Comparison of ENCODE assay signal across 20 cellular contexts in genomic region chr20:1215386-1216170, GRCh38. TPM values are rescaled to one million over a fixed set of nuclear protein-coding genes. Genes with fewer than 3 reads are reported as not detected.
DNase-seq lines count a peak whose midpoint lies in the region; TF ChIP-seq lines count a peak whose summit lies in the region.
"Had no signal": no experiment of that assay in that cellular context is flagged by ENCODE, and none has a peak within 500 bp of the region (broad histone marks: within the 10 kb centered on the region; RNA-seq: fewer than 3 reads in every experiment).

No MANE protein-coding gene starts in this region.

- H3K36me3 Mint-ChIP-seq in endothelial cell (ENCODE audit: low read depth, unreplicated experiment) = no peaks in the 10 kb centered on the region
- H3K36me3 Mint-ChIP-seq: type B pancreatic cell had no signal

- no peaks in the 10 kb centered on the region for H3K9me3 Mint-ChIP-seq in endothelial cell (ENCODE audit: unreplicated experiment)
- H3K9me3 Mint-ChIP-seq: type B pancreatic cell had no signal

- DNase-seq in activated CD4-positive, alpha-beta T cell treated with anti-CD3 and anti-CD28 coated beads for 4 hours = peak; percentile 48 to 57
- no peak for DNase-seq in activated CD4-positive, alpha-beta T cell treated with anti-CD3 and anti-CD28 coated beads, Interleukin-2, amount 50 U/mL, for 1 hour
- peak; percentile 74 to 79 for DNase-seq in activated CD4-positive, alpha-beta T cell treated with anti-CD3 and anti-CD28 coated beads, Interleukin-2, amount 50 U/mL, for 48 hours
- no peak for DNase-seq in endothelial cell (ENCODE audit: low spot score)
- DNase-seq in stimulated activated CD8-positive, alpha-beta memory T cell treated with anti-CD3 and anti-CD28 coated beads, Interleukin-7, amount 100 ng/mL, for 4 hours (ENCODE audit: low read depth in 2 of 2) = peak; percentile 39 to 57
- DNase-seq in central memory CD4-positive, alpha-beta T cell = no peak
- DNase-seq in NCI-H187 treated with DMSO at 0.1 percent for 48 hours (lab: John Stamatoyannopoulos, UW) = no peak
- no peak for DNase-seq in GOT3 (lab: John Stamatoyannopoulos, UW)
- DNase-seq: DMS53; NCI-H1930; NK-92 treated with Interleukin-12 subunit alpha and Interleukin-12 subunit beta, amount 100 ng/mL, for 24 hours; nucleus accumbens; SK-N-SH had no signal

- no peak for TF ChIP-seq CTCF in endothelial cell (IDR thresholded peaks at IDR 0.05; ENCODE audit: unreplicated experiment)

- H3K4me1 Mint-ChIP-seq in endothelial cell (ENCODE audit: unreplicated experiment) = peaks cover 17% of the 10 kb centered on the region

- no peaks in the 10 kb centered on the region for H3K27me3 Mint-ChIP-seq in endothelial cell (ENCODE audit: unreplicated experiment)

- H3K27ac Mint-ChIP-seq in endothelial cell (ENCODE audit: unreplicated experiment) = peak overlapping the region; percentile 58
- H3K27ac Mint-ChIP-seq: type B pancreatic cell had no signal

- H3K4me3 Mint-ChIP-seq in endothelial cell (ENCODE audit: unreplicated experiment) = peak overlapping the region; percentile 15
- H3K4me3 Mint-ChIP-seq: type B pancreatic cell had no signal

RNA-seq across cellular contexts. Expression of gene RAD21L1, which starts 10.3 kb away (rescaled TPM):
- 1.1 TPM for total RNA-seq in endothelial cell (ENCODE audit: unreplicated experiment)
- total RNA-seq: activated CD8-positive, alpha-beta memory T cell treated with anti-CD3 and anti-CD28 coated beads for 36 hours; cardiac septum; GM12878; IMR-90; lung microvascular endothelial cell had no signal

RNA-seq across cellular contexts. Expression of gene C20orf202, which starts 12.3 kb away (rescaled TPM):
- 0.92 TPM for total RNA-seq in endothelial cell (ENCODE audit: unreplicated experiment)
- total RNA-seq: activated CD8-positive, alpha-beta memory T cell treated with anti-CD3 and anti-CD28 coated beads for 36 hours; epithelial cell of proximal tubule; GM12878; IMR-90; lung microvascular endothelial cell had no signal

RNA-seq across cellular contexts. Expression of gene TMEM74B, which starts 30.8 kb away (rescaled TPM):
- total RNA-seq in endothelial cell (ENCODE audit: unreplicated experiment) = 35.4 TPM
- total RNA-seq: GM12878, IMR-90 had no signal

RNA-seq across cellular contexts. Expression of gene SNPH, which starts 50.5 kb away (rescaled TPM):
- 8.4 TPM for total RNA-seq in endothelial cell (ENCODE audit: unreplicated experiment)

Comparison
In these comparisons a context has a peak if more than half of its experiments do, and no peak if none do; other contexts are left out.
1. DNase-seq: peak in activated CD4-positive, alpha-beta T cell treated with anti-CD3 and anti-CD28 coated beads for 4 hours (2 of 2), activated CD4-positive, alpha-beta T cell treated with anti-CD3 and anti-CD28 coated beads, Interleukin-2, amount 50 U/mL, for 48 hours (2 of 2) and stimulated activated CD8-positive, alpha-beta memory T cell treated with anti-CD3 and anti-CD28 coated beads, Interleukin-7, amount 100 ng/mL, for 4 hours (2 of 2); none in activated CD4-positive, alpha-beta T cell treated with anti-CD3 and anti-CD28 coated beads, Interleukin-2, amount 50 U/mL, for 1 hour (single experiment), endothelial cell (single experiment), central memory CD4-positive, alpha-beta T cell (single experiment), NCI-H187 treated with DMSO at 0.1 percent for 48 hours (single experiment) and GOT3 (single experiment).